In the genomic region with DNA sequence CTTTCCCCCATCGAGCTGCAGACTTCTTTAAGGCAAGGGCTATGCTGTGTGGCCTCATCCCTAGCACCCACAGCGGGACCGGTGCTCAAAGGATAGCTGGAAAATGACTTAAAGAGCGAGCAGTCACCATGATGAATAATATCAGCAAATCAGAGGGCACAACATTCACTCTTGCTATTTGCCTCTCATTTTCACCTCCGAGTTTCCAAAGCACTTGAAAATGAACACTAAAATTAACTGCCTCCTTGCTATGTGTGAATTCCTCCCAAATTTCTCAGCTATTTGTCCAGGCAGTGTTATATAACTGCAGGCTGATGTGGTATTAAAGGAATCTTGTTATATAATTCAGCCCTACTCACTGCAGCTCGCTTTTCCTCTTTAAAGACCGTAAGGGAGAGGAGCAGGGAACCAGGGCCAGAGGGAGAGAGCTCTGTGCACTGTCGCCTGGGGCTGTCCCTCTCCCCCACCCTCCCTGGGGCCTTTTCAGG, we compare ENCODE assay signal across 8 cellular contexts. TPM values are rescaled to one million over a fixed set of nuclear protein-coding genes. Genes with fewer than 3 reads are reported as not detected.
DNase-seq lines count a peak whose midpoint lies in the region; ATAC-seq and TF ChIP-seq lines count a peak whose summit lies in the region.

No MANE protein-coding gene starts in this region.

- intact Hi-C loops in PC-3 (cut with micrococcal nuclease) = no loop called here

- H2AFZ ChIP-seq in PC-3 (ENCODE audit: low read length) = peak overlapping the region; percentile 73

- H4K20me1 ChIP-seq in PC-3 (ENCODE audit: low read length) = no peaks in the 10 kb centered on the region

- H3K9ac ChIP-seq in PC-3 (ENCODE audit: low read length) = no peak overlapping the region

- H3K27me3 Mint-ChIP-seq in endothelial cell (ENCODE audit: unreplicated experiment) (peaks cover 16% of the 10 kb centered on the region), nephron (ENCODE audit: low read depth) (peaks cover 85% of the 10 kb centered on the region)

- no peaks in the 10 kb centered on the region for H3K4me1 ChIP-seq in PC-3 (ENCODE audit: insufficient read depth, low read length)

- no peak overlapping the region for H3K27ac ChIP-seq in PC-3 (ENCODE audit: low read length)

- H3K9me3 ChIP-seq in PC-3 (ENCODE audit: low read length) = no peaks in the 10 kb centered on the region

- no TSS peak for BruUV-seq in PC-3 (replicated peaks; lab: Mats Ljungman, UMichigan)

- TF ChIP-seq CTCF in AG04449 (IDR thresholded peaks at IDR 0.05; ENCODE audit: insufficient read depth, low read length, missing control alignments) = no peak
- no peak for TF ChIP-seq CTCF in PC-3 (conservative IDR thresholded peaks at IDR 0.05; ENCODE audit: low read depth, low read length)
- no peak for TF ChIP-seq CTCF in endothelial cell (IDR thresholded peaks at IDR 0.05; ENCODE audit: unreplicated experiment)
- TF ChIP-seq CTCF in nephron (IDR thresholded peaks at IDR 0.05; ENCODE audit: unreplicated experiment in 3 of 3) = no peak

- no peak for DNase-seq in AG04449 (ENCODE audit: low read depth, low spot score)
- DNase-seq in PC-3 = no peak
- DNase-seq in endothelial cell (ENCODE audit: low spot score) = no peak
- DNase-seq in retina = no peak
- no peak for DNase-seq in NCI-H345 (lab: John Stamatoyannopoulos, UW)

- H3K4me3 Mint-ChIP-seq in endothelial cell (ENCODE audit: unreplicated experiment) (peak overlapping the region; percentile 89), nephron (peak overlapping the region; percentile 82 to 90 (median 87))

- peak overlapping the region; percentile 73 for H3K4me2 ChIP-seq in PC-3 (ENCODE audit: low read length)

- H3K79me2 ChIP-seq in PC-3 (ENCODE audit: low read length) = no peaks in the 10 kb centered on the region

- H3K4me3 ChIP-seq in AG04449 (ENCODE audit: low read depth, low read length) (peak overlapping the region; percentile 45), PC-3 (ENCODE audit: low read length) (peak overlapping the region; percentile 53; the same call in 1 of the 2 replicates)

- H3K36me3 ChIP-seq in PC-3 (ENCODE audit: low read depth, low read length) = no peaks in the 10 kb centered on the region

- no peaks in the 10 kb centered on the region for H3K9me2 ChIP-seq in PC-3 (replicated peaks; ENCODE audit: low read length)

- H3K36me3 Mint-ChIP-seq in endothelial cell (ENCODE audit: low read depth, unreplicated experiment) = no peaks in the 10 kb centered on the region
- peaks cover 17% of the 10 kb centered on the region for H3K36me3 Mint-ChIP-seq in nephron (ENCODE audit: low read depth)

- peaks cover 70% of the 10 kb centered on the region for H3K27me3 ChIP-seq in PC-3 (ENCODE audit: low read length)

- POLR2A ChIA-PET in AG04449 (lab: Yijun Ruan, JAX) (interaction anchor here (0.5 to 1.1 kb wide), 3 partner anchors 16 to 790 kb away, joined by 3 read pairs; no protein-coding TSS in a partner anchor), PC-3 (lab: Charles Lee; ENCODE audit: unreplicated experiment) (no interaction called here)

- ATAC-seq in PC-3 (no peak; the same call in 1 of the 2 replicates), HG03439 (IDR thresholded peaks at IDR 0.05; ENCODE audit: unreplicated experiment) (no peak)
- ATAC-seq in activated CD4-positive, CD25-positive, alpha-beta regulatory T cell treated with anti-CD3 and anti-CD28 coated beads, Interleukin-2, amount 50 U/mL, for 24 hours = no peak

- H3F3A ChIP-seq in PC-3 (ENCODE audit: low read length, unreplicated experiment) = no peaks in the 10 kb centered on the region

- H3K4me1 Mint-ChIP-seq in endothelial cell (ENCODE audit: unreplicated experiment) = peaks cover 6% of the 10 kb centered on the region
- peaks cover 48% of the 10 kb centered on the region for H3K4me1 Mint-ChIP-seq in nephron

- no peaks in the 10 kb centered on the region for H3K9me3 Mint-ChIP-seq in endothelial cell (ENCODE audit: unreplicated experiment)
- no peaks in the 10 kb centered on the region for H3K9me3 Mint-ChIP-seq in nephron

- no peak overlapping the region for H3K27ac Mint-ChIP-seq in endothelial cell (ENCODE audit: unreplicated experiment)
- H3K27ac Mint-ChIP-seq in nephron = peak overlapping the region; percentile 77 to 85 (median 82)

- CTCF ChIA-PET in AG04449 (lab: Yijun Ruan, JAX) (interaction anchor here (0.8 to 1.7 kb wide), 14 partner anchors 8 to 359 kb away, joined by 3 to 20 read pairs (median 4); no protein-coding TSS in a partner anchor), PC-3 (lab: Charles Lee) (interaction anchor here (1.4 kb wide), 1 partner anchor 19 kb away, joined by 4 read pairs; no protein-coding TSS in a partner anchor)

RNA-seq across cellular contexts. Expression of a gene that starts 1.5 kb away (rescaled TPM):
- total RNA-seq in PC-3 (2014; rRNA removed) (0.12 and 0.15 TPM in 2 replicates), endothelial cell (ENCODE audit: unreplicated experiment) (7.3 TPM)

RNA-seq across cellular contexts. Expression of a gene that starts 35.4 kb away (rescaled TPM):
- total RNA-seq in PC-3 (2014; rRNA removed) (13.4 and 14.0 TPM in 2 replicates), endothelial cell (ENCODE audit: unreplicated experiment) (8.2 TPM)

RNA-seq across cellular contexts. Expression of a gene that starts 43.8 kb away (rescaled TPM):
- total RNA-seq in PC-3 (2014; rRNA removed) (229 and 282 TPM in 2 replicates), endothelial cell (ENCODE audit: unreplicated experiment) (18.7 TPM)

Comparison
In these comparisons a context has a peak if more than half of its experiments do, and no peak if none do; other contexts are left out.
1. RNA of a gene that starts 43.8 kb away (total RNA-seq): 229 to 282 TPM in PC-3; 18.7 TPM in endothelial cell (single experiment); every median in the first group is over 10 times any median in the second.